8 cellular contexts compared by ENCODE assay signal in genomic region chr12:69161835-69162234, GRCh38.
DNase-seq lines count a peak whose midpoint lies in the region; ATAC-seq and TF ChIP-seq lines count a peak whose summit lies in the region.

No MANE protein-coding gene starts in this region.

- H3K27ac Mint-ChIP-seq in activated T-helper 1 cell treated with anti-CD3 and anti-CD28 coated beads, Interleukin-12 subunit alpha, Interleukin-12 subunit beta, Interleukin-2, Interleukin-4 antibody, amounts not matched to agents 30 ng/mL and 10 ng/mL and 1 ng/mL, durations not matched to agents 14 hours and 24 hours and 36 hours: peak overlapping the region; percentile 24
- H3K27ac Mint-ChIP-seq in CD14-positive monocyte: no peak overlapping the region

- H3K27me3 Mint-ChIP-seq in activated T-helper 1 cell treated with anti-CD3 and anti-CD28 coated beads, Interleukin-12 subunit alpha, Interleukin-12 subunit beta, Interleukin-2, Interleukin-4 antibody, amounts not matched to agents 30 ng/mL and 10 ng/mL and 1 ng/mL, durations not matched to agents 14 hours and 24 hours and 36 hours (ENCODE audit: insufficient read depth): no peaks in the 10 kb centered on the region
- peaks cover 0 to 2% (median 2%) of the 10 kb centered on the region in 3 donors for H3K27me3 Mint-ChIP-seq in CD14-positive monocyte (ENCODE audit: low read depth in 3 of 3)

- ATAC-seq in GM19025 (IDR thresholded peaks at IDR 0.05; ENCODE audit: low read depth, unreplicated experiment): peak; percentile 36
- peak; percentile 57 for ATAC-seq in HG03558 (IDR thresholded peaks at IDR 0.05; ENCODE audit: extremely low read depth, unreplicated experiment)

- no peak overlapping the region for H3K4me3 Mint-ChIP-seq in activated T-helper 1 cell treated with anti-CD3 and anti-CD28 coated beads, Interleukin-12 subunit alpha, Interleukin-12 subunit beta, Interleukin-2, Interleukin-4 antibody, amounts not matched to agents 30 ng/mL and 10 ng/mL and 1 ng/mL, durations not matched to agents 14 hours and 24 hours and 36 hours
- no peak overlapping the region for H3K4me3 Mint-ChIP-seq in CD14-positive monocyte

- H3K4me3 ChIP-seq in AG10803 (ENCODE audit: low read length): no peak overlapping the region

- peak; percentile 13 for DNase-seq in AG10803 (ENCODE audit: low read depth)
- DNase-seq in activated T-helper 1 cell treated with anti-CD3 and anti-CD28 coated beads, Interleukin-12 subunit alpha, Interleukin-12 subunit beta, Interleukin-2, Interleukin-4 antibody, amounts not matched to agents 30 ng/mL and 10 ng/mL and 1 ng/mL, durations not matched to agents 14 hours and 24 hours and 36 hours (ENCODE audit: low spot score): peak; percentile 14
- peak; percentile 8 to 56 for DNase-seq in stimulated activated CD8-positive, alpha-beta memory T cell treated with anti-CD3 and anti-CD28 coated beads, Interleukin-7, amount 100 ng/mL, for 48 hours (ENCODE audit: extremely low read depth in 1 of 2, low read depth in 1 of 2)
- DNase-seq in NCI-H2029 (lab: John Stamatoyannopoulos, UW): no peak
- DNase-seq in CD14-positive monocyte (ENCODE audit: low spot score): no peak
- DNase-seq in posterior vena cava (ENCODE audit: low spot score): no peak

- H3K4me1 Mint-ChIP-seq in activated T-helper 1 cell treated with anti-CD3 and anti-CD28 coated beads, Interleukin-12 subunit alpha, Interleukin-12 subunit beta, Interleukin-2, Interleukin-4 antibody, amounts not matched to agents 30 ng/mL and 10 ng/mL and 1 ng/mL, durations not matched to agents 14 hours and 24 hours and 36 hours (ENCODE audit: low read depth): peaks cover 16% of the 10 kb centered on the region
- peaks cover 3% of the 10 kb centered on the region for H3K4me1 Mint-ChIP-seq in CD14-positive monocyte

- intact Hi-C loops in activated T-helper 1 cell treated with anti-CD3 and anti-CD28 coated beads, Interleukin-12 subunit alpha, Interleukin-12 subunit beta, Interleukin-2, Interleukin-4 antibody, amounts not matched to agents 30 ng/mL and 10 ng/mL and 1 ng/mL, durations not matched to agents 14 hours and 24 hours and 36 hours (cut with micrococcal nuclease): loop anchor here (1.0 kb wide), 1 partner anchor 788 kb away; no protein-coding TSS in a partner anchor
- intact Hi-C loops in CD14-positive monocyte (cut with micrococcal nuclease): no loop called here
- intact Hi-C loops in posterior vena cava (cut with DNase I): no loop called here

- TF ChIP-seq CTCF in AG10803 (conservative IDR thresholded peaks at IDR 0.05; ENCODE audit: low read length) (no peak), CD14-positive monocyte (IDR thresholded peaks at IDR 0.05) (no peak)

- no peaks in the 10 kb centered on the region for H3K9me3 Mint-ChIP-seq in activated T-helper 1 cell treated with anti-CD3 and anti-CD28 coated beads, Interleukin-12 subunit alpha, Interleukin-12 subunit beta, Interleukin-2, Interleukin-4 antibody, amounts not matched to agents 30 ng/mL and 10 ng/mL and 1 ng/mL, durations not matched to agents 14 hours and 24 hours and 36 hours
- peaks cover 0 to 1% (median 0%) of the 10 kb centered on the region in 7 donors for H3K9me3 Mint-ChIP-seq in CD14-positive monocyte

- H3K36me3 Mint-ChIP-seq in activated T-helper 1 cell treated with anti-CD3 and anti-CD28 coated beads, Interleukin-12 subunit alpha, Interleukin-12 subunit beta, Interleukin-2, Interleukin-4 antibody, amounts not matched to agents 30 ng/mL and 10 ng/mL and 1 ng/mL, durations not matched to agents 14 hours and 24 hours and 36 hours (ENCODE audit: low read depth): no peaks in the 10 kb centered on the region
- no peaks in the 10 kb centered on the region for H3K36me3 Mint-ChIP-seq in CD14-positive monocyte

Comparison
In these comparisons a context has a peak if more than half of its experiments do, and no peak if none do; other contexts are left out.
1. DNase-seq: peak in AG10803 (single experiment), activated T-helper 1 cell treated with anti-CD3 and anti-CD28 coated beads, Interleukin-12 subunit alpha, Interleukin-12 subunit beta, Interleukin-2, Interleukin-4 antibody, amounts not matched to agents 30 ng/mL and 10 ng/mL and 1 ng/mL, durations not matched to agents 14 hours and 24 hours and 36 hours (single experiment) and stimulated activated CD8-positive, alpha-beta memory T cell treated with anti-CD3 and anti-CD28 coated beads, Interleukin-7, amount 100 ng/mL, for 48 hours (2 of 2); none in NCI-H2029 (single experiment), CD14-positive monocyte (single experiment) and posterior vena cava (single experiment).